ENCODE assay signal across 10 cellular contexts in the genomic region with DNA sequence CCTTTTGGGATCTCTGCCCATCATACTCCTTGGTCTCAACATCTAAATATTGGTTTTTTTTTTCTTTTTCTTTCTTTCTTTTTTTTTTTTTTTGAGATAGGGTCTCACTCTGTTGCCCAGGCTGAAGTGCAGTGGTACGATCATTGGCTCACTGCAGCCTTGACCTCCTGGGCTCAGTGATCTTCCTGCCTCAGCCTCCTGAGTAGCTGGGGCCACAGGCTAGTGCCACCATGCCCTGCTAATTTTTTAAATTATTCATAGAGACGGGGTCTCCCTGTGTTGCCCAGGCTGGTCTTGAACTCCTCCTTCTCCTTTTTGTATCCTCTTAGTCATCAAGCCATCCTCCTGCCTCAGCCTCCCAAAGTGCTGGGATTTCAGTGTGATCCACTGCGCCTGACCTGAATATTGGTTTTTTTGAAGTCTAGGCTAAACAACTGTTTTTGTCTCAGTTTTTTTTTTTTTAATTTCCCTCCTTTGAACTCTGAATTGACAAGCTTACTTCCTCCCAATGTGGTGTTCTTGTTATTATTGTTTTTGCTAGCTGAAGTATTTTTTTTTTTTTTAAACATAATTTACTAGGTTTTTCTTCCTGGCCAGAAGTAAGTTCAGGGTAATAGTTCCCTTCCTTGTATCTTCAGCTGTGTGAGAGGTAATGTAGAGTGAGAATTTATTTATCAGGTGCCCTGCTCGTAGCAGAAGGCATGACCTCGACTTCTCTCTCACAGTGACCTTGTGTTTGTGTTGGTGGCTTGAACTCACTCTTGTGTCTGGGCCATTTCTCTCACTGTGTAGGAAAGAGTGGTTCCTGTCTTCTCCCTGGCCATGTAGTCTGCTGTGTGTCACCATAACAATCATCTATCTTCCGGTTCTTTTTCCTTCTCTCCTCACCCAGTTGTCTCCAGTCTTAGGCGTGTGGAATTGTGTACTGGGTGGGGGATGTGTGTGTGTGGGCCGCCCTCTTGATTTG. TPM values are rescaled to one million over a fixed set of nuclear protein-coding genes. Genes with fewer than 3 reads are reported as not detected.
DNase-seq lines count a peak whose midpoint lies in the region; ATAC-seq and TF ChIP-seq lines count a peak whose summit lies in the region.
"Had no signal": no experiment of that assay in that cellular context is flagged by ENCODE, and none has a peak within 500 bp of the region (broad histone marks: within the 10 kb centered on the region; RNA-seq: fewer than 3 reads in every experiment).

No MANE protein-coding gene starts in this region.

- H3K9me3 ChIP-seq in naive thymus-derived CD4-positive, alpha-beta T cell (ENCODE audit: control insufficient read depth in 2 of 3, low read length in 3 of 3), result no peaks in the 10 kb centered on the region

- H3K4me1 ChIP-seq in naive thymus-derived CD4-positive, alpha-beta T cell (ENCODE audit: control insufficient read depth in 2 of 2, insufficient read depth in 2 of 2, low read length in 2 of 2), result peaks cover 30 to 65% of the 10 kb centered on the region in 2 donors

- no peak overlapping the region for H3K4me3 Mint-ChIP-seq in activated naive CD8-positive, alpha-beta T cell treated with anti-CD3 and anti-CD28 coated beads, Interleukin-2, amount 50 U/mL, for 24 hours
- H3K4me3 Mint-ChIP-seq in naive thymus-derived CD4-positive, alpha-beta T cell, result peak overlapping the region; percentile 32 to 72 (median 54)
- no peak overlapping the region for H3K4me3 Mint-ChIP-seq in glutamatergic neuron (ENCODE audit: unreplicated experiment)

- peaks cover 2% of the 10 kb centered on the region for H3K36me3 Mint-ChIP-seq in activated naive CD8-positive, alpha-beta T cell treated with anti-CD3 and anti-CD28 coated beads, Interleukin-2, amount 50 U/mL, for 24 hours (ENCODE audit: low read depth)
- peaks cover 0 to 1% (median 0%) of the 10 kb centered on the region in 5 donors for H3K36me3 Mint-ChIP-seq in naive thymus-derived CD4-positive, alpha-beta T cell
- no peaks in the 10 kb centered on the region for H3K36me3 Mint-ChIP-seq in glutamatergic neuron (ENCODE audit: unreplicated experiment)

- intact Hi-C loops in Right ventricle myocardium inferior (cut with DNase I) (no loop called here), left cardiac atrium (cut with DNase I) (no loop called here)
- intact Hi-C loops in naive thymus-derived CD4-positive, alpha-beta T cell (cut with micrococcal nuclease), result loop anchor here (2.0 kb wide), 2 partner anchors 13 to 57 kb away; no protein-coding TSS in a partner anchor

- ATAC-seq in Right ventricle myocardium inferior (peak; percentile 36), left cardiac atrium (no peak), HG02884 (IDR thresholded peaks at IDR 0.05; ENCODE audit: unreplicated experiment) (no peak)
- ATAC-seq in activated naive CD8-positive, alpha-beta T cell treated with anti-CD3 and anti-CD28 coated beads, Interleukin-2, amount 50 U/mL, for 24 hours, result peak; percentile 18
- ATAC-seq in naive thymus-derived CD4-positive, alpha-beta T cell, result peak; percentile 48

- no peaks in the 10 kb centered on the region for H3K9me3 Mint-ChIP-seq in activated naive CD8-positive, alpha-beta T cell treated with anti-CD3 and anti-CD28 coated beads, Interleukin-2, amount 50 U/mL, for 24 hours
- H3K9me3 Mint-ChIP-seq in naive thymus-derived CD4-positive, alpha-beta T cell, result no peaks in the 10 kb centered on the region
- H3K9me3 Mint-ChIP-seq in glutamatergic neuron (ENCODE audit: unreplicated experiment), result no peaks in the 10 kb centered on the region

- no peaks in the 10 kb centered on the region for H3K27me3 ChIP-seq in naive thymus-derived CD4-positive, alpha-beta T cell (ENCODE audit: control insufficient read depth in 2 of 2, insufficient read depth in 2 of 2, low read length in 2 of 2)

- no peak overlapping the region for H3K4me3 ChIP-seq in naive thymus-derived CD4-positive, alpha-beta T cell (ENCODE audit: low read length)

- DNase-seq in Right ventricle myocardium inferior (ENCODE audit: missing footprints) (no peak), left cardiac atrium (no peak), glutamatergic neuron (no peak), RKO (ENCODE audit: low spot score) (no peak), cortex of kidney (lab: John Stamatoyannopoulos, UW) (no peak)
- no peak for DNase-seq in activated naive CD8-positive, alpha-beta T cell treated with anti-CD3 and anti-CD28 coated beads, Interleukin-2, amount 50 U/mL, for 24 hours
- DNase-seq in naive thymus-derived CD4-positive, alpha-beta T cell, result peak in 3 of 9 donors; percentile 18 to 37 (median 34)
- DNase-seq: KBM-7 had no signal

- POLR2A ChIA-PET in naive thymus-derived CD4-positive, alpha-beta T cell (lab: Charles Lee), result interaction anchor here (0.6 to 1.4 kb wide), 5 partner anchors 25 to 715 kb away, joined by 3 to 7 read pairs (median 3); a partner anchor contains a TSS

- H3K4me1 Mint-ChIP-seq in activated naive CD8-positive, alpha-beta T cell treated with anti-CD3 and anti-CD28 coated beads, Interleukin-2, amount 50 U/mL, for 24 hours, result peaks cover 81% of the 10 kb centered on the region
- H3K4me1 Mint-ChIP-seq in naive thymus-derived CD4-positive, alpha-beta T cell, result peaks cover 67 to 85% (median 76%) of the 10 kb centered on the region in 7 donors
- peaks cover 41% of the 10 kb centered on the region for H3K4me1 Mint-ChIP-seq in glutamatergic neuron (ENCODE audit: low read depth, unreplicated experiment)

- no peaks in the 10 kb centered on the region for H3K36me3 ChIP-seq in naive thymus-derived CD4-positive, alpha-beta T cell (ENCODE audit: control insufficient read depth in 2 of 3, insufficient read depth in 3 of 3, low read length in 3 of 3)

- TF ChIP-seq CTCF in glutamatergic neuron (IDR thresholded peaks at IDR 0.05; ENCODE audit: partially characterized antibody, unreplicated experiment), result no peak

- H3K27ac ChIP-seq in naive thymus-derived CD4-positive, alpha-beta T cell (ENCODE audit: low read depth, low read length), result no peak overlapping the region

- no peaks in the 10 kb centered on the region for H3K27me3 Mint-ChIP-seq in activated naive CD8-positive, alpha-beta T cell treated with anti-CD3 and anti-CD28 coated beads, Interleukin-2, amount 50 U/mL, for 24 hours
- no peaks in the 10 kb centered on the region for H3K27me3 Mint-ChIP-seq in naive thymus-derived CD4-positive, alpha-beta T cell
- H3K27me3 Mint-ChIP-seq in glutamatergic neuron (ENCODE audit: unreplicated experiment), result no peaks in the 10 kb centered on the region

- CTCF ChIA-PET in naive thymus-derived CD4-positive, alpha-beta T cell (lab: Charles Lee), result interaction anchor here (0.6 to 3.2 kb wide), 5 partner anchors 10 to 266 kb away, joined by 3 to 21 read pairs (median 5); no protein-coding TSS in a partner anchor

- H3K27ac Mint-ChIP-seq in activated naive CD8-positive, alpha-beta T cell treated with anti-CD3 and anti-CD28 coated beads, Interleukin-2, amount 50 U/mL, for 24 hours, result peak overlapping the region; percentile 75
- peak overlapping the region; percentile 15 to 89 (median 73) for H3K27ac Mint-ChIP-seq in naive thymus-derived CD4-positive, alpha-beta T cell
- no peak overlapping the region for H3K27ac Mint-ChIP-seq in glutamatergic neuron (ENCODE audit: unreplicated experiment)

RNA-seq across cellular contexts. Expression of a gene that starts 31.1 kb away (rescaled TPM):
- 214 TPM for total RNA-seq in Right ventricle myocardium inferior
- 100 to 1,000 TPM; 154 to 219 TPM for total RNA-seq in left cardiac atrium
- total RNA-seq in naive thymus-derived CD4-positive, alpha-beta T cell, result 100 to 1,000 TPM in 1 of 5 experiments, 10 to 100 TPM in 4; 49.6 to 123 (median 80.5) TPM
- polyA plus RNA-seq in naive thymus-derived CD4-positive, alpha-beta T cell, result 1 to 10 TPM; 1.4 to 2.0 TPM
- total RNA-seq in glutamatergic neuron (ENCODE audit: unreplicated experiment), result 93.8 TPM

RNA-seq across cellular contexts. Expression of a gene that starts 54.7 kb away (rescaled TPM):
- total RNA-seq in Right ventricle myocardium inferior (not detected), left cardiac atrium (not detected), glutamatergic neuron (ENCODE audit: unreplicated experiment) (not detected)
- total RNA-seq in naive thymus-derived CD4-positive, alpha-beta T cell, result not detected
- polyA plus RNA-seq in naive thymus-derived CD4-positive, alpha-beta T cell, result not detected
- polyA plus RNA-seq: BJ had no signal

RNA-seq across cellular contexts. Expression of a gene that starts 56.5 kb away (rescaled TPM):
- 0.54 TPM for total RNA-seq in Right ventricle myocardium inferior
- 1 to 10 TPM; 1.9 to 5.1 TPM for total RNA-seq in left cardiac atrium
- 1 to 10 TPM in 2 of 5 experiments, under 1 TPM in 2, not detected in 1; 0.19 to 2.7 (median 0.69) TPM for total RNA-seq in naive thymus-derived CD4-positive, alpha-beta T cell
- not detected for polyA plus RNA-seq in naive thymus-derived CD4-positive, alpha-beta T cell
- not detected for total RNA-seq in glutamatergic neuron (ENCODE audit: unreplicated experiment)
- polyA plus RNA-seq: BJ had no signal

Comparison
In these comparisons a context has a peak if more than half of its experiments do, and no peak if none do; other contexts are left out.
1. ATAC-seq: peak in Right ventricle myocardium inferior (single experiment), activated naive CD8-positive, alpha-beta T cell treated with anti-CD3 and anti-CD28 coated beads, Interleukin-2, amount 50 U/mL, for 24 hours (single experiment) and naive thymus-derived CD4-positive, alpha-beta T cell (single experiment); none in left cardiac atrium (0 of 2) and HG02884 (single experiment).
2. H3K4me3 Mint-ChIP-seq: peak in naive thymus-derived CD4-positive, alpha-beta T cell (10 of 10); none in activated naive CD8-positive, alpha-beta T cell treated with anti-CD3 and anti-CD28 coated beads, Interleukin-2, amount 50 U/mL, for 24 hours (single experiment) and glutamatergic neuron (single experiment).
3. intact Hi-C loops: an anchor here in naive thymus-derived CD4-positive, alpha-beta T cell (2.0 kb wide); none called in Right ventricle myocardium inferior and left cardiac atrium.